8 cellular contexts compared by ENCODE assay signal in genomic region chr6:21947227-21947626, GRCh38.
DNase-seq lines count a peak whose midpoint lies in the region; FAIRE-seq and TF ChIP-seq lines count a peak whose summit lies in the region.
"Not testable (repeated sequence)": the region's sequence is repeated elsewhere in the genome, so short reads cannot be mapped to it uniquely, and the experiment has no call there.

No MANE protein-coding gene starts in this region.

- not testable (repeated sequence) for H3K27me3 Mint-ChIP-seq in astrocyte (ENCODE audit: low read depth, unreplicated experiment); endodermal cell (ENCODE audit: insufficient read depth); osteocyte (ENCODE audit: unreplicated experiment); type B pancreatic cell

- H3K27ac ChIP-seq in A673 (ENCODE audit: low read depth, low read length, poor library complexity, severe bottlenecking) (peak overlapping the region; percentile 63), HUES6 (ENCODE audit: low read depth, low read length) (peak overlapping the region; percentile 10; the same call in 1 of the 2 replicates), SK-N-MC (peak overlapping the region; percentile 19; the same call in 1 of the 2 replicates), astrocyte (ENCODE audit: low read depth, low read length) (peak overlapping the region; percentile 76), mesodermal cell (ENCODE audit: low read depth, low read length, severe bottlenecking) (peak overlapping the region; percentile 90)
- not testable (repeated sequence) for H3K27ac ChIP-seq in endodermal cell (ENCODE audit: low read depth, low read length)

- not testable (repeated sequence) for H3K27me3 ChIP-seq in A673 (replicated peaks; ENCODE audit: insufficient read depth, low read depth, low read length, poor library complexity); HUES6 (ENCODE audit: control insufficient read depth, insufficient read depth, low read length); astrocyte (ENCODE audit: insufficient read depth, low read length); endodermal cell (ENCODE audit: control insufficient read depth, insufficient read depth, low read length, poor library complexity, severe bottlenecking)

- CTCF ChIA-PET in A673 (lab: Charles Lee), result not testable (repeated sequence)

- H3K9me3 Mint-ChIP-seq in astrocyte (ENCODE audit: unreplicated experiment); endodermal cell; osteocyte (ENCODE audit: unreplicated experiment); type B pancreatic cell: not testable (repeated sequence)

- H3K36me3 Mint-ChIP-seq in astrocyte (ENCODE audit: low read depth, unreplicated experiment); osteocyte (ENCODE audit: unreplicated experiment); type B pancreatic cell: not testable (repeated sequence)
- H3K36me3 Mint-ChIP-seq in endodermal cell (ENCODE audit: low read depth), result peaks cover 27% of the 10 kb centered on the region

- H3K4me1 Mint-ChIP-seq in astrocyte (ENCODE audit: low read depth, unreplicated experiment), result peaks cover 70% of the 10 kb centered on the region
- peaks cover 28% of the 10 kb centered on the region for H3K4me1 Mint-ChIP-seq in endodermal cell
- H3K4me1 Mint-ChIP-seq in osteocyte (ENCODE audit: unreplicated experiment), result peaks cover 65% of the 10 kb centered on the region
- peaks cover 69% of the 10 kb centered on the region for H3K4me1 Mint-ChIP-seq in type B pancreatic cell (ENCODE audit: unreplicated experiment)

- not testable (repeated sequence) for H3K9ac ChIP-seq in HUES6 (ENCODE audit: low read length); SK-N-MC (ENCODE audit: insufficient read length); endodermal cell (ENCODE audit: extremely low read depth, low read length, poor library complexity, severe bottlenecking)
- peak overlapping the region; percentile 66 for H3K9ac ChIP-seq in astrocyte (ENCODE audit: low read length)

- H3K4me2 ChIP-seq in astrocyte (ENCODE audit: low read length), result peak overlapping the region; percentile 40

- not testable (repeated sequence) for H4K20me1 ChIP-seq in astrocyte (ENCODE audit: insufficient read depth, low read length)

- peak overlapping the region; percentile 100 for H3K27ac Mint-ChIP-seq in astrocyte (ENCODE audit: unreplicated experiment)
- H3K27ac Mint-ChIP-seq in endodermal cell, result peak overlapping the region; percentile 82
- peak overlapping the region; percentile 70 for H3K27ac Mint-ChIP-seq in osteocyte (ENCODE audit: unreplicated experiment)
- peak overlapping the region; percentile 76 for H3K27ac Mint-ChIP-seq in type B pancreatic cell

- POLR2A ChIA-PET in A673 (lab: Charles Lee; ENCODE audit: low non-redundant PET), result interaction anchor here (0.6 kb wide), 1 partner anchor 16 kb away, joined by 6 read pairs; no protein-coding TSS in a partner anchor

- BruUV-seq in A673 (replicated peaks; lab: Mats Ljungman, UMichigan), result not testable (repeated sequence)

- not testable (repeated sequence) for H3K36me3 ChIP-seq in A673 (ENCODE audit: insufficient read depth, low read length, poor library complexity, severe bottlenecking); HUES6 (ENCODE audit: control insufficient read depth, insufficient read depth, low read length); SK-N-MC (ENCODE audit: insufficient read depth, low read length); astrocyte (ENCODE audit: insufficient read depth, low read length); mesodermal cell (ENCODE audit: control insufficient read depth, insufficient read depth, low read length)
- peaks cover 28% of the 10 kb centered on the region for H3K36me3 ChIP-seq in endodermal cell (ENCODE audit: control insufficient read depth, insufficient read depth, low read length)

- not testable (repeated sequence) for H2AFZ ChIP-seq in astrocyte (ENCODE audit: low read depth, low read length)

- peaks cover 57% of the 10 kb centered on the region for H3K4me1 ChIP-seq in A673 (ENCODE audit: insufficient read depth, low read length, poor library complexity, severe bottlenecking)
- peaks cover 23% of the 10 kb centered on the region for H3K4me1 ChIP-seq in HUES6 (ENCODE audit: control insufficient read depth, insufficient read depth, low read length)
- H3K4me1 ChIP-seq in astrocyte (ENCODE audit: insufficient read depth, low read length), result peaks cover 44% of the 10 kb centered on the region
- not testable (repeated sequence) for H3K4me1 ChIP-seq in endodermal cell (ENCODE audit: control insufficient read depth, insufficient read depth, low read length)
- H3K4me1 ChIP-seq in mesodermal cell (ENCODE audit: control insufficient read depth, insufficient read depth, low read length, poor library complexity, severe bottlenecking), result peaks cover 24% of the 10 kb centered on the region

- H3K4me3 ChIP-seq in A673 (ENCODE audit: low read depth, low read length, poor library complexity, severe bottlenecking); HUES6 (ENCODE audit: low read depth, low read length); SK-N-MC; astrocyte (ENCODE audit: insufficient read depth, low read depth, low read length); endodermal cell (ENCODE audit: low read length); mesodermal cell (ENCODE audit: extremely low read depth, insufficient read depth, low read length, poor library complexity, severe bottlenecking): not testable (repeated sequence)

- not testable (repeated sequence) for DNase-seq in A673 (ENCODE audit: low spot score); SK-N-MC (ENCODE audit: low read depth, low spot score); astrocyte (ENCODE audit: low read depth); endodermal cell; osteocyte (ENCODE audit: extremely low spot score, unreplicated experiment); type B pancreatic cell (ENCODE audit: extremely low spot score, unreplicated experiment)

- not testable (repeated sequence) for TF ChIP-seq CTCF in A673 (conservative IDR thresholded peaks at IDR 0.05; ENCODE audit: low read depth, low read length); astrocyte (IDR thresholded peaks at IDR 0.05; ENCODE audit: insufficient read depth, low read depth, low read length); endodermal cell (conservative IDR thresholded peaks at IDR 0.05); osteocyte (IDR thresholded peaks at IDR 0.05); type B pancreatic cell (conservative IDR thresholded peaks at IDR 0.05)

- intact Hi-C loops in A673 (cut with micrococcal nuclease; ENCODE audit: unreplicated experiment), result not testable (repeated sequence)

- not testable (repeated sequence) for FAIRE-seq in astrocyte (lab: Jason Lieb, UNC)

- H3K4me3 Mint-ChIP-seq in astrocyte (ENCODE audit: unreplicated experiment) (peak overlapping the region; percentile 51), type B pancreatic cell (peak overlapping the region; percentile 37)
- not testable (repeated sequence) for H3K4me3 Mint-ChIP-seq in endodermal cell; osteocyte (ENCODE audit: unreplicated experiment)

- WGBS in endodermal cell (ENCODE audit: insufficient coverage in 1 of 2, insufficient read length in 1 of 2), 2 experiments, result 93 to 96% methylated on average over 3 of the region's 3 CpGs
- WGBS in mesodermal cell (ENCODE audit: insufficient coverage in 2 of 2), 2 experiments, result 92 to 100% methylated on average over 2 to 3 of the region's 3 CpGs

- H3K79me2 ChIP-seq in astrocyte (ENCODE audit: insufficient read depth, low read length), result not testable (repeated sequence)

- not testable (repeated sequence) for H3K9me3 ChIP-seq in A673 (ENCODE audit: low read depth, low read length, poor library complexity, severe bottlenecking); HUES6 (ENCODE audit: control insufficient read depth, insufficient read depth, low read depth, low read length); SK-N-MC (ENCODE audit: low read depth, low read length); astrocyte (ENCODE audit: insufficient read depth, low read depth, low read length); endodermal cell (ENCODE audit: control insufficient read depth, low read length); mesodermal cell (ENCODE audit: control insufficient read depth, low read length)
